In the genomic region with DNA sequence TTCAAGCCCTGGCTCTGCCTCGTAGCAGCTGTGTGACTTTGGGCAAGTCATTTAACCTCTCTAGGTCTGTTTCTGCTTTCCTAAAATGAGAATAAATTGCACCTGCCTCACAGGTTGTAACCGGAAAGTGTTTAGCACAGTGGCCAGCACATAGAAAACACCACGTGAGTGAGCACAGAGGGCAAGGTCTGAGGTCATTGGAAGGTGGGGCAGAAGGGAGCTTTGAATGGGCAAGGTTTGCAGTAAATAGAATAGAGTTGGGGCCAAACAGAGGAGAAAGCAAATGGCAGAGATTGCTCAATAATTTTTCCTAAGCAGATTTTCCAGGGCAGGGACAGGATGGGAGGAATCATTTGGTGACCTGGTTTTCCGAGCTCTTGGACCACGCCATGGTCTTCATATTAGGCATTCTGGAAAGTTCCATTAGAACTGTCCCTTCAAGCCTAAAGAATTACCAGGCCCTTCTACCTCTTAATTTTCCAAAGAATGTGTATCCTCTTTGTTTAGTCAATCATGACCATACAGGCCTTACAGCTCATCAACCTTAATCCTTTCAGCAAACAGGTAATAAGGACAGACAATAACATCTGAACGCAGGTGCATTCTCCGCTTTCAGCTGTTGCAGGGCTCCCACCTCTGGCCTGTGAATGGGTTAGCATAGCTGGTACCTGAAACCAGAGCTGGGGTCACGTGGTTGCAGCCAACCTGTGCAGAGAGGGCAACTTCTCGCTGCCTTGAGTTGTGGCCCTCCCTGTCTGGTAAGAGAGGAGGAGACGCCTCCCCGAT, we compare ENCODE assay signal across 14 cellular contexts. TPM values are rescaled to one million over a fixed set of nuclear protein-coding genes. Genes with fewer than 3 reads are reported as not detected.
A peak's percentile ranks its signal among the peaks of the same experiment; 100 is the strongest.
DNase-seq lines count a peak whose midpoint lies in the region; ATAC-seq and TF ChIP-seq lines count a peak whose summit lies in the region.
"Had no signal": no experiment of that assay in that cellular context is flagged by ENCODE, and none has a peak within 500 bp of the region (broad histone marks: within the 10 kb centered on the region; RNA-seq: fewer than 3 reads in every experiment).

No MANE protein-coding gene starts in this region.

- no peaks in the 10 kb centered on the region for H3K23me2 ChIP-seq in H9 (ENCODE audit: insufficient read length, low read depth, low read length, poor library complexity, severe bottlenecking)

- no peak overlapping the region for H3K4me3 ChIP-seq in epithelial cell of esophagus (ENCODE audit: low read length)
- no peak overlapping the region for H3K4me3 ChIP-seq in neuronal stem cell (ENCODE audit: low read length in 2 of 2)
- H3K4me3 ChIP-seq: MG63 had no signal

- peak overlapping the region in 1 of 3 experiments; percentile 23; a peak in 1 of 7 replicates for H3K27ac Mint-ChIP-seq in H9

- no peak overlapping the region for H3T11ph ChIP-seq in H9 (ENCODE audit: low read length)

- no peak overlapping the region for H3K14ac ChIP-seq in H9 (ENCODE audit: insufficient read depth, low read length)
- H3K14ac ChIP-seq in neuronal stem cell (ENCODE audit: low read length), result no peak overlapping the region

- H3K79me1 ChIP-seq in H9 (ENCODE audit: insufficient read depth, low read depth, low read length, poor library complexity, severe bottlenecking), result no peaks in the 10 kb centered on the region
- H3K79me1 ChIP-seq in neuronal stem cell (ENCODE audit: low read depth, low read length), result no peaks in the 10 kb centered on the region

- no peaks in the 10 kb centered on the region; the same call in 1 of the 2 replicates for H3K4me1 ChIP-seq in H9 (ENCODE audit: insufficient read depth, low read length)
- peaks cover 12 to 25% of the 10 kb centered on the region in 2 donors for H3K4me1 ChIP-seq in neuronal stem cell (ENCODE audit: control insufficient read depth in 2 of 2, insufficient read depth in 1 of 2, low read depth in 1 of 2, low read length in 2 of 2)

- no peaks in the 10 kb centered on the region for H3K9me3 ChIP-seq in H9 (ENCODE audit: control insufficient read depth, low read depth, low read length)
- no peaks in the 10 kb centered on the region for H3K9me3 ChIP-seq in neuronal stem cell (replicated peaks in 1 of 2; ENCODE audit: control insufficient read depth in 2 of 2, insufficient read depth in 1 of 2, low read depth in 1 of 2, low read length in 2 of 2)
- H3K9me3 ChIP-seq: BE2C, MG63 had no signal

- H4K8ac ChIP-seq in H9 (replicated peaks; ENCODE audit: insufficient read length, low read depth, low read length) (no peak overlapping the region), neuronal stem cell (ENCODE audit: low read depth, low read length) (no peak overlapping the region)

- no peak overlapping the region for H2BK5ac ChIP-seq in H9 (ENCODE audit: insufficient read length, low read length)
- H2BK5ac ChIP-seq in neuronal stem cell (ENCODE audit: low read length), result no peak overlapping the region

- no peak overlapping the region for H2BK120ac ChIP-seq in H9 (ENCODE audit: low read depth, low read length, poor library complexity, severe bottlenecking)
- no peak overlapping the region for H2BK120ac ChIP-seq in neuronal stem cell (ENCODE audit: low read depth, low read length)

- H4K20me1 ChIP-seq in H9 (ENCODE audit: control insufficient read depth, insufficient read depth, insufficient read length), result no peaks in the 10 kb centered on the region

- no peak overlapping the region for H3K23ac ChIP-seq in H9 (ENCODE audit: insufficient read length, low read depth, low read length)
- no peak overlapping the region for H3K23ac ChIP-seq in neuronal stem cell (ENCODE audit: low read depth, low read length, poor library complexity)

- H4K91ac ChIP-seq in H9 (ENCODE audit: insufficient read length, low read depth, low read length) (no peak overlapping the region), neuronal stem cell (ENCODE audit: low read depth, low read length, poor library complexity) (no peak overlapping the region)

- H3K27me3 ChIP-seq in H9 (ENCODE audit: insufficient read depth, low read length), result no peaks in the 10 kb centered on the region
- H3K27me3 ChIP-seq in neuronal stem cell (ENCODE audit: control insufficient read depth in 3 of 3, insufficient read depth in 3 of 3, low read depth in 1 of 3, low read length in 3 of 3), result no peaks in the 10 kb centered on the region
- H3K27me3 ChIP-seq: BE2C, MG63 had no signal

- H3K36me3 Mint-ChIP-seq in H9 (ENCODE audit: insufficient read depth in 1 of 3, low read depth in 3 of 3), result no peaks in the 10 kb centered on the region

- H2BK20ac ChIP-seq in H9 (ENCODE audit: low read depth, low read length, poor library complexity, severe bottlenecking), result no peak overlapping the region

- H2BK15ac ChIP-seq in H9 (ENCODE audit: low read depth, low read length) (no peak overlapping the region), neuronal stem cell (ENCODE audit: low read length) (peak overlapping the region; percentile 33)

- DNase-seq in H9 (peak; percentile 71), NCI-H2196 (lab: John Stamatoyannopoulos, UW; ENCODE audit: unreplicated experiment) (peak; percentile 48), epithelial cell of esophagus (ENCODE audit: low read depth) (peak; percentile 84), neuronal stem cell (ENCODE audit: low spot score) (no peak), omental fat pad (ENCODE audit: low spot score) (no peak), globus pallidus (ENCODE audit: low spot score) (no peak)
- DNase-seq in stimulated activated naive CD4-positive, alpha-beta T cell (lab: John Stamatoyannopoulos, UW), result no peak
- DNase-seq: activated T-cell treated with anti-CD3 and anti-CD28 coated beads, Interleukin-2, amount 50 U/mL, for 72 hours; amygdala; BE2C; MG63; SHP77 had no signal

- H2AFZ ChIP-seq in H9 (ENCODE audit: low read length) (no peak overlapping the region), neuronal stem cell (ENCODE audit: low read length) (no peak overlapping the region)

- H3K4ac ChIP-seq in H9 (ENCODE audit: low read depth, low read length) (no peak overlapping the region), neuronal stem cell (ENCODE audit: low read length) (no peak overlapping the region)

- H3K27ac ChIP-seq in H9 (ENCODE audit: insufficient read length, low read depth, low read length), result no peak overlapping the region
- no peak overlapping the region for H3K27ac ChIP-seq in neuronal stem cell (replicated peaks; ENCODE audit: low read length)

- ATAC-seq in GM19324 (IDR thresholded peaks at IDR 0.05; ENCODE audit: low FRiP score, unreplicated experiment), result no peak
- ATAC-seq in omental fat pad (ENCODE audit: low FRiP score), result no peak
- ATAC-seq: activated T-cell treated with anti-CD3 and anti-CD28 coated beads, Interleukin-2, amount 50 U/mL, for 72 hours had no signal

- H3K18ac ChIP-seq in H9 (ENCODE audit: insufficient read length, low read depth, low read length) (no peak overlapping the region), neuronal stem cell (ENCODE audit: low read length) (no peak overlapping the region)

- no peak overlapping the region for H4K5ac ChIP-seq in H9 (ENCODE audit: insufficient read length, low read depth, low read length)

- no CpG with 5 or more reads among the region's 11 CpGs for WGBS in H9 (ENCODE audit: extremely low coverage, insufficient read length, low lambda C conversion rate)
- WGBS in neuronal stem cell (ENCODE audit: extremely low coverage in 2 of 2, insufficient read length in 2 of 2, insufficient replicate concordance in 1 of 2), 2 donors, result no CpG with 5 or more reads among the region's 11 CpGs

- no peaks in the 10 kb centered on the region for H3K79me2 ChIP-seq in H9 (ENCODE audit: insufficient read depth, low read length)

- H3K4me1 Mint-ChIP-seq in H9, result peaks cover 29 to 49% of the 10 kb centered on the region in 2 experiments

- H2AK5ac ChIP-seq in H9 (ENCODE audit: insufficient read length, low read length) (no peak overlapping the region), neuronal stem cell (ENCODE audit: low read depth, low read length) (no peak overlapping the region)

- TF ChIP-seq CTCF in H9 (conservative IDR thresholded peaks at IDR 0.05) (no peak), epithelial cell of esophagus (IDR thresholded peaks at IDR 0.05; ENCODE audit: insufficient read depth, low read depth, low read length, missing control alignments) (no peak), omental fat pad (IDR thresholded peaks at IDR 0.05) (no peak)

- no peak overlapping the region for H3K56ac ChIP-seq in H9 (ENCODE audit: insufficient read length, low read depth, low read length)

- no peaks in the 10 kb centered on the region for H3K36me3 ChIP-seq in neuronal stem cell (replicated peaks in 1 of 2; ENCODE audit: control insufficient read depth in 2 of 2, insufficient read depth in 2 of 2, low read length in 2 of 2)
- H3K36me3 ChIP-seq: BE2C, MG63 had no signal

- no peak overlapping the region for H3K9ac ChIP-seq in H9 (ENCODE audit: extremely low read depth, insufficient read length, low read length)
- no peak overlapping the region for H3K9ac ChIP-seq in neuronal stem cell (ENCODE audit: low read depth, low read length, poor library complexity)

- H3K27me3 Mint-ChIP-seq in H9 (ENCODE audit: low read depth), result peaks cover 5% of the 10 kb centered on the region

- H3K4me3 Mint-ChIP-seq in H9, result no peak overlapping the region
- H3K4me3 Mint-ChIP-seq: activated T-cell treated with anti-CD3 and anti-CD28 coated beads, Interleukin-2, amount 50 U/mL, for 72 hours had no signal

- H3K4me2 ChIP-seq in H9 (ENCODE audit: insufficient read depth, insufficient read length, low read length), result no peak overlapping the region
- no peak overlapping the region for H3K4me2 ChIP-seq in neuronal stem cell (ENCODE audit: insufficient read depth, low read length, poor library complexity, severe bottlenecking)

- no peak overlapping the region for H2BK12ac ChIP-seq in H9 (ENCODE audit: insufficient read length, low read depth, low read length)
- H2BK12ac ChIP-seq in neuronal stem cell (ENCODE audit: low read length), result no peak overlapping the region

- H3K9me3 Mint-ChIP-seq in H9, result no peaks in the 10 kb centered on the region; a peak in 1 of 5 replicates
- H3K9me3 Mint-ChIP-seq: activated T-cell treated with anti-CD3 and anti-CD28 coated beads, Interleukin-2, amount 50 U/mL, for 72 hours had no signal

RNA-seq across cellular contexts. Expression of a gene that starts 53.8 kb away (rescaled TPM):
- total RNA-seq in H9 (2021) (0.17 and 0.35 TPM in 2 replicates), omental fat pad (1,000 to 10,000 TPM in 1 of 4 donors, 100 to 1,000 TPM in 2, 10 to 100 TPM in 1; 78.4 to 1,203 (median 422) TPM)
- polyA plus RNA-seq in neuronal stem cell (2013, experiment 1 of 2), result 0.24 TPM
- polyA plus RNA-seq in neuronal stem cell (2013, experiment 2 of 2), result 0.25 TPM
- total RNA-seq: Daoy had no signal

Comparison
In these comparisons a context has a peak if more than half of its experiments do, and no peak if none do; other contexts are left out.
1. DNase-seq: peak in H9 (single experiment), NCI-H2196 (single experiment) and epithelial cell of esophagus (single experiment); none in neuronal stem cell (single experiment), stimulated activated naive CD4-positive, alpha-beta T cell (0 of 6), omental fat pad (single experiment) and globus pallidus (single experiment).
2. RNA of a gene that starts 53.8 kb away (total RNA-seq): 78.4 to 1,203 TPM in omental fat pad; 0.17 to 0.35 TPM in H9; every median in the first group is over 10 times any median in the second.